8 cellular contexts compared by ENCODE assay signal in the genomic region with DNA sequence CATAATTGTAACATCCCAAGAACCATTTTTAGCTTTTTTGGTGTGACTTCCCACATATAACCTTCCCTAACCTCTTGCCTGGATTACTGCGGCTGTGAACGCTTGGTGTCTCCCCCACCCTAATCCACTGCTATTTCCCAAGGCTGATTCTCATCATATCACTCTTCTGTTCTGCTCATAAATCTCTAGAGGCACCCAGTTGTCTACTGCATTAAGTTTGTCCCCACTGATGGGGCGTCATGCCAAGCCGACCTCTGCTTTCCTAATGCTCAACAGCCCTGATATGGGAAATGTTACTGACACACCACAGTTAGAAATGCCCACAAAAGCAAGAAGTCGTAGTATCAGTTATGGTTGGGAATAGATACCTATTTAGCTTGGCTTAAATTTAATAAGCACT. TPM values are rescaled to one million over a fixed set of nuclear protein-coding genes. Genes with fewer than 3 reads are reported as not detected.
"Had no signal": no experiment of that assay in that cellular context is flagged by ENCODE, and none has a peak within 500 bp of the region (broad histone marks: within the 10 kb centered on the region; RNA-seq: fewer than 3 reads in every experiment).

No MANE protein-coding gene starts in this region.

- H2AFZ ChIP-seq: GM23248 had no signal

- H3K9ac ChIP-seq: GM23248 had no signal

- H3K27ac ChIP-seq: GM23248, HL-60 had no signal

- H3K27ac Mint-ChIP-seq: HFFc6, IgD-negative memory B cell had no signal

- ATAC-seq: HCT116, HepG2 had no signal

- H3K9me3 Mint-ChIP-seq: HFFc6 had no signal

- H3K36me3 Mint-ChIP-seq: IgD-negative memory B cell had no signal

- H3K36me3 ChIP-seq: HAP-1 had no signal

- H3K4me1 ChIP-seq: HAP-1 had no signal

- DNase-seq: GM23248, GOT3, HFFc6 had no signal

- H3K9me3 ChIP-seq: HAP-1 had no signal

- H3K4me3 Mint-ChIP-seq: HFFc6, IgD-negative memory B cell had no signal

- H3K4me3 ChIP-seq: GM23248, HAP-1 had no signal

- H3K4me1 Mint-ChIP-seq: IgD-negative memory B cell had no signal

RNA-seq across cellular contexts. Expression of a gene that starts 24.4 kb away (rescaled TPM):
- total RNA-seq: HepG2 had no signal
- polyA plus RNA-seq: IgD-negative memory B cell had no signal
